In genomic region chr4:6423575-6423974, GRCh38 we compare ENCODE assay signal across 12 cellular contexts. TPM values are rescaled to one million over a fixed set of nuclear protein-coding genes. Genes with fewer than 3 reads are reported as not detected.
A peak's percentile ranks its signal among the peaks of the same experiment; 100 is the strongest.
DNase-seq lines count a peak whose midpoint lies in the region; ATAC-seq and TF ChIP-seq lines count a peak whose summit lies in the region.
"Had no signal": no experiment of that assay in that cellular context is flagged by ENCODE, and none has a peak within 500 bp of the region (broad histone marks: within the 10 kb centered on the region; RNA-seq: fewer than 3 reads in every experiment).

No MANE protein-coding gene starts in this region.

- no peak overlapping the region for H3K4me3 ChIP-seq in dorsolateral prefrontal cortex
- H3K4me3 ChIP-seq in mesendoderm (ENCODE audit: low read length): no peak overlapping the region

- no peaks in the 10 kb centered on the region for H3K4me1 ChIP-seq in mesendoderm (ENCODE audit: control insufficient read depth, low read depth, low read length)

- H3K27ac ChIP-seq in dorsolateral prefrontal cortex (peak overlapping the region in 2 of 59 donors; percentile 1 to 46), mesendoderm (ENCODE audit: low read depth, low read length) (no peak overlapping the region)

- H2BK120ac ChIP-seq in mesendoderm (ENCODE audit: low read depth, low read length): no peak overlapping the region

- DNase-seq in RPMI8226 (peak; percentile 46), NCI-H345 (lab: John Stamatoyannopoulos, UW) (no peak), dorsolateral prefrontal cortex (no peak), mesendoderm (no peak)
- DNase-seq: activated CD8-positive, alpha-beta T cell treated with anti-CD3 and anti-CD28 coated beads, Interleukin-2, amount 10 ng/mL, durations not matched to agents 7 days and 5 days; CD4-positive, CD25-positive, alpha-beta regulatory T cell; NCI-H2171 had no signal

- no peak for TF ChIP-seq CTCF in dorsolateral prefrontal cortex (IDR thresholded peaks at IDR 0.05 in 54 of 56, conservative IDR thresholded peaks at IDR 0.05 in 2 of 56; ENCODE audit: low read depth in 1 of 56, partially characterized antibody in 56 of 56)

- H3K79me2 ChIP-seq in mesendoderm (ENCODE audit: control insufficient read depth, insufficient read depth, low read length): no peaks in the 10 kb centered on the region

- H3K27me3 ChIP-seq in dorsolateral prefrontal cortex (no peaks in the 10 kb centered on the region), mesendoderm (ENCODE audit: insufficient read depth, low read length, poor library complexity) (no peaks in the 10 kb centered on the region)

- H3K23ac ChIP-seq in mesendoderm (ENCODE audit: low read length): no peak overlapping the region

- no CpG with 5 or more reads among the region's 2 CpGs for WGBS in mesendoderm (ENCODE audit: extremely low coverage, insufficient coverage, low lambda C conversion rate)

- H3K4ac ChIP-seq in mesendoderm (ENCODE audit: low read depth, low read length): no peak overlapping the region

- H4K8ac ChIP-seq in mesendoderm (ENCODE audit: low read depth, low read length): no peak overlapping the region

- peak; percentile 96 for ATAC-seq in GM18517 (IDR thresholded peaks at IDR 0.05; ENCODE audit: unreplicated experiment)
- ATAC-seq in GM21390 (IDR thresholded peaks at IDR 0.05; ENCODE audit: unreplicated experiment): peak; percentile 93
- ATAC-seq in HG03060 (IDR thresholded peaks at IDR 0.05; ENCODE audit: low read depth, unreplicated experiment): peak; percentile 93
- no peak for ATAC-seq in HG02840 (IDR thresholded peaks at IDR 0.05; ENCODE audit: low FRiP score, unreplicated experiment)
- ATAC-seq: activated CD8-positive, alpha-beta T cell treated with anti-CD3 and anti-CD28 coated beads, Interleukin-2, amount 10 ng/mL, durations not matched to agents 7 days and 5 days; SK-N-SH treated with all-trans-retinoic acid at 6 μM for 48 hours had no signal

- H2BK15ac ChIP-seq in mesendoderm (replicated peaks; ENCODE audit: low read depth): no peak overlapping the region

- H3K79me1 ChIP-seq in mesendoderm (ENCODE audit: low read length): no peaks in the 10 kb centered on the region

- intact Hi-C loops in dorsolateral prefrontal cortex (cut with DNase I): no loop called here

- H4K5ac ChIP-seq in mesendoderm (ENCODE audit: low read length): no peak overlapping the region

- no peak overlapping the region for H3K9ac ChIP-seq in mesendoderm (ENCODE audit: low read length)

- no peak overlapping the region for H3K56ac ChIP-seq in mesendoderm (ENCODE audit: low read length)

- no peak overlapping the region for H2AK5ac ChIP-seq in mesendoderm (ENCODE audit: low read length)

- no peak overlapping the region for H3K4me2 ChIP-seq in mesendoderm (ENCODE audit: low read length)

- H3K36me3 ChIP-seq in mesendoderm (ENCODE audit: control insufficient read depth, insufficient read depth, low read length): no peaks in the 10 kb centered on the region

- no peak overlapping the region for H2BK5ac ChIP-seq in mesendoderm (ENCODE audit: low read length)

- no peak overlapping the region for H3K18ac ChIP-seq in mesendoderm (ENCODE audit: low read length)

RNA-seq across cellular contexts. Expression of gene PPP2R2C, which starts 48.8 kb away (rescaled TPM):
- 100 to 1,000 TPM; 133 to 356 (median 270) TPM for total RNA-seq in dorsolateral prefrontal cortex
- 48.5 TPM for polyA plus RNA-seq in mesendoderm (2013, experiment 1 of 2)
- 52.5 TPM for polyA plus RNA-seq in mesendoderm (2013, experiment 2 of 2)
- total RNA-seq: activated CD8-positive, alpha-beta T cell treated with anti-CD3 and anti-CD28 coated beads, Interleukin-2, amount 10 ng/mL, durations not matched to agents 7 days and 5 days; CD4-positive, CD25-positive, alpha-beta regulatory T cell had no signal
- polyA plus RNA-seq: CD4-positive, CD25-positive, alpha-beta regulatory T cell had no signal
